In genomic region chr14:20970647-20970982, GRCh38 we compare ENCODE assay signal across 1 cellular context.
TF ChIP-seq lines count a peak whose summit lies in the region.

No MANE protein-coding gene starts in this region.

TF ChIP-seq in H1, 55 proteins besides CTCF, POLR2A, EP300 and RAD21:
- TF ChIP-seq CBX5 (IDR thresholded peaks at IDR 0.05; ENCODE audit: low read depth, low read length) = no peak
